ENCODE assay signal across 20 cellular contexts in genomic region chr11:64677441-64678023, GRCh38. TPM values are rescaled to one million over a fixed set of nuclear protein-coding genes. Genes with fewer than 3 reads are reported as not detected.
A peak's percentile ranks its signal among the peaks of the same experiment; 100 is the strongest.
DNase-seq lines count a peak whose midpoint lies in the region; TF ChIP-seq lines count a peak whose summit lies in the region.
"Had no signal": no experiment of that assay in that cellular context is flagged by ENCODE, and none has a peak within 500 bp of the region (broad histone marks: within the 10 kb centered on the region; RNA-seq: fewer than 3 reads in every experiment).

No MANE protein-coding gene starts in this region.

- in situ Hi-C loops in G401 (cut with HindIII; ENCODE audit: low sequenced_read_pairs), result no loop called here

- no peak overlapping the region for H3K4me3 ChIP-seq in retinal pigment epithelial cell (ENCODE audit: low read length)
- H3K4me3 ChIP-seq: SJSA1 had no signal

- peak; percentile 89 for DNase-seq in G401 (ENCODE audit: low spot score)
- peak; percentile 91 for DNase-seq in NCI-H82 treated with DMSO at 0.1 percent for 48 hours (lab: John Stamatoyannopoulos, UW; ENCODE audit: unreplicated experiment)
- DNase-seq in cerebellum (ENCODE audit: low spot score), result peak; percentile 70
- DNase-seq in retinal pigment epithelial cell (ENCODE audit: low read depth), result peak; percentile 16
- no peak for DNase-seq in NCI-H748 (lab: John Stamatoyannopoulos, UW; ENCODE audit: unreplicated experiment)
- no peak for DNase-seq in NCI-H1092 (lab: John Stamatoyannopoulos, UW)
- DNase-seq in hypothalamus (lab: John Stamatoyannopoulos, UW), result no peak
- DNase-seq: BE2C; CD4-positive, CD25-positive, alpha-beta regulatory T cell; DMS 273 treated with DMSO at 0.1 percent for 48 hours; DMS79 treated with DMSO at 0.1 percent for 48 hours; GOT3; IMR-90; MV-4-11; NCI-H1694 treated with DMSO at 0.1 percent for 48 hours; NCI-H2081 treated with DMSO at 0.1 percent for 48 hours; NCI-H2171 treated with DMSO at 0.1 percent for 48 hours; NCI-H69; OCI-M1 had no signal

- TF ChIP-seq CTCF in retinal pigment epithelial cell (conservative IDR thresholded peaks at IDR 0.05; ENCODE audit: low read depth, low read length), result no peak

RNA-seq across cellular contexts. Expression of gene NRXN2, which starts 45.5 kb away (rescaled TPM):
- total RNA-seq in G401 (2014; rRNA removed; shearing (Covaris generic)), result 16.7 and 24.1 TPM in 2 replicates
- total RNA-seq in cerebellum, result 134 TPM
- total RNA-seq: SJSA1 had no signal

Comparison
In these comparisons a context has a peak if more than half of its experiments do, and no peak if none do; other contexts are left out.
1. DNase-seq: peak in G401 (single experiment), NCI-H82 treated with DMSO at 0.1 percent for 48 hours (single experiment), cerebellum (single experiment) and retinal pigment epithelial cell (single experiment); none in NCI-H748 (single experiment), NCI-H1092 (single experiment) and hypothalamus (0 of 51).